Comparison of ENCODE assay signal across 1 cellular context in genomic region chr5:142320427-142320732, GRCh38.
TF ChIP-seq lines count a peak whose summit lies in the region.

No MANE protein-coding gene starts in this region.

TF ChIP-seq in K562, 482 proteins besides CTCF, POLR2A, EP300 and RAD21:
- TF ChIP-seq, protein P1, sequence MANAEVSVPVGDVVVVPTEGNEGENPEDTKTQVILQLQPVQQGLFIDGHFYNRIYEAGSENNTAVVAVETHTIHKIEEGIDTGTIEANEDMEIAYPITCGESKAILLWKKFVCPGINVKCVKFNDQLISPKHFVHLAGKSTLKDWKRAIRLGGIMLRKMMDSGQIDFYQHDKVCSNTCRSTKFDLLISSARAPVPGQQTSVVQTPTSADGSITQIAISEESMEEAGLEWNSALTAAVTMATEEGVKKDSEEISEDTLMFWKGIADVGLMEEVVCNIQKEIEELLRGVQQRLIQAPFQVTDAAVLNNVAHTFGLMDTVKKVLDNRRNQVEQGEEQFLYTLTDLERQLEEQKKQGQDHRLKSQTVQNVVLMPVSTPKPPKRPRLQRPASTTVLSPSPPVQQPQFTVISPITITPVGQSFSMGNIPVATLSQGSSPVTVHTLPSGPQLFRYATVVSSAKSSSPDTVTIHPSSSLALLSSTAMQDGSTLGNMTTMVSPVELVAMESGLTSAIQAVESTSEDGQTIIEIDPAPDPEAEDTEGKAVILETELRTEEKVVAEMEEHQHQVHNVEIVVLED (CRISPR knock-in tag; IDR thresholded peaks at IDR 0.05): no peak
- TF ChIP-seq, protein P2, sequence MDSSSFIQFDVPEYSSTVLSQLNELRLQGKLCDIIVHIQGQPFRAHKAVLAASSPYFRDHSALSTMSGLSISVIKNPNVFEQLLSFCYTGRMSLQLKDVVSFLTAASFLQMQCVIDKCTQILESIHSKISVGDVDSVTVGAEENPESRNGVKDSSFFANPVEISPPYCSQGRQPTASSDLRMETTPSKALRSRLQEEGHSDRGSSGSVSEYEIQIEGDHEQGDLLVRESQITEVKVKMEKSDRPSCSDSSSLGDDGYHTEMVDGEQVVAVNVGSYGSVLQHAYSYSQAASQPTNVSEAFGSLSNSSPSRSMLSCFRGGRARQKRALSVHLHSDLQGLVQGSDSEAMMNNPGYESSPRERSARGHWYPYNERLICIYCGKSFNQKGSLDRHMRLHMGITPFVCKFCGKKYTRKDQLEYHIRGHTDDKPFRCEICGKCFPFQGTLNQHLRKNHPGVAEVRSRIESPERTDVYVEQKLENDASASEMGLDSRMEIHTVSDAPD (CRISPR knock-in tag; IDR thresholded peaks at IDR 0.05): no peak
- TF ChIP-seq HDAC2 (IDR thresholded peaks at IDR 0.05): no peak
- TF ChIP-seq POLR2B (IDR thresholded peaks at IDR 0.05; ENCODE audit: low read depth, partially characterized antibody): no peak
